ENCODE assay signal across 16 cellular contexts in the genomic region with DNA sequence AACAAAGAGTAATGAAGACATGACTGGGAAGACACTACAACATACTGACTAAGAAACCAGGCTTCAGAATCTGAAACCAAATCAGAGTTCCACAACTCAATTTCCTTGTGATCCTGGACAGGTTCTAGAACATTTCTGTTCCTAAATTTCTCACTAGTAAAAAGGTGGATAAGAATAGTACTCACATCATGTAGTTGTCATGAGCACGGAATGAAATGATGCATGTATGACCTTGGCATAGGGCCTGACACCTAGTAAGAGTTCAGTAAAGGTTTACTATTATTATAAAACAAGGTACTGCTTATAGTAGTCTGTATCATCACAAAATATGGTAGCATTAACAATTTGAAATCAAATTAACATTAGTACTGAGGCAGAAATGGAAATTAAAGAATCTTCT. TPM values are rescaled to one million over a fixed set of nuclear protein-coding genes. Genes with fewer than 3 reads are reported as not detected.
A peak's percentile ranks its signal among the peaks of the same experiment; 100 is the strongest.
DNase-seq lines count a peak whose midpoint lies in the region; ATAC-seq and TF ChIP-seq lines count a peak whose summit lies in the region.
"Had no signal": no experiment of that assay in that cellular context is flagged by ENCODE, and none has a peak within 500 bp of the region (broad histone marks: within the 10 kb centered on the region; RNA-seq: fewer than 3 reads in every experiment).

No MANE protein-coding gene starts in this region.

- intact Hi-C loops in heart left ventricle (cut with DNase I) (no loop called here), Right ventricle myocardium superior (cut with DNase I) (no loop called here), dorsolateral prefrontal cortex (cut with DNase I) (no loop called here)

- H3K4me3 ChIP-seq in heart left ventricle, result no peak overlapping the region
- H3K4me3 ChIP-seq in dorsolateral prefrontal cortex, result no peak overlapping the region
- H3K4me3 ChIP-seq: BLaER1, HAP-1 had no signal

- H3K27ac ChIP-seq in heart left ventricle (peak overlapping the region in 7 of 12 donors; percentile 16 to 63 (median 18)), dorsolateral prefrontal cortex (peak overlapping the region in 39 of 59 donors; percentile 0 to 96 (median 86))
- H3K27ac ChIP-seq: BLaER1 had no signal

- TF ChIP-seq CTCF in heart left ventricle (IDR thresholded peaks at IDR 0.05) (no peak), dorsolateral prefrontal cortex (IDR thresholded peaks at IDR 0.05 in 54 of 56, conservative IDR thresholded peaks at IDR 0.05 in 2 of 56; ENCODE audit: low read depth in 1 of 56, partially characterized antibody in 56 of 56) (no peak)

- H3K9me3 ChIP-seq in heart left ventricle, result no peaks in the 10 kb centered on the region
- H3K9me3 ChIP-seq: BLaER1, Caco-2 had no signal

- peak in 3 of 4 donors; percentile 21 to 52 (median 23) for ATAC-seq in heart left ventricle
- no peak for ATAC-seq in Right ventricle myocardium superior (ENCODE audit: poor library complexity)
- ATAC-seq in esophagus mucosa, result no peak
- ATAC-seq in HG02678 (IDR thresholded peaks at IDR 0.05; ENCODE audit: unreplicated experiment), result no peak
- ATAC-seq: HepG2 had no signal

- no peaks in the 10 kb centered on the region for H3K27me3 ChIP-seq in heart left ventricle
- no peaks in the 10 kb centered on the region for H3K27me3 ChIP-seq in dorsolateral prefrontal cortex
- H3K27me3 ChIP-seq: BLaER1 had no signal

- no peak for DNase-seq in heart left ventricle
- DNase-seq in Right ventricle myocardium superior, result no peak
- DNase-seq in dorsolateral prefrontal cortex, result no peak
- DNase-seq in lung microvascular endothelial cell (ENCODE audit: low read depth in 2 of 2), result peak; percentile 33 to 35
- no peak for DNase-seq in activated CD4-positive, CD25-positive, alpha-beta regulatory T cell treated with anti-CD3 and anti-CD28 coated beads, Interleukin-2, amount 50 U/mL, for 72 hours
- DNase-seq: 8988T; AML-193; Caco-2; CD8-positive, alpha-beta memory T cell; DND-41; GDM1 had no signal

- 33 to 60% (median 53%) methylated on average over 1 of the region's 1 CpG for WGBS in heart left ventricle, 4 donors

- no peak for TF ChIP-seq POLR2A in heart left ventricle (IDR thresholded peaks at IDR 0.05)

- peaks cover 7 to 65% (median 42%) of the 10 kb centered on the region in 12 donors for H3K4me1 ChIP-seq in heart left ventricle
- H3K4me1 ChIP-seq: BLaER1, Caco-2 had no signal

- no peaks in the 10 kb centered on the region for H3K36me3 ChIP-seq in heart left ventricle
- H3K36me3 ChIP-seq: BLaER1, HAP-1 had no signal

RNA-seq across cellular contexts. Expression of a gene that starts 19.9 kb away (rescaled TPM):
- total RNA-seq in heart left ventricle (10 to 100 TPM in 8 of 9 donors, 1 to 10 TPM in 1; 9.7 to 40.8 (median 17.0) TPM), Right ventricle myocardium superior (14.9 TPM), dorsolateral prefrontal cortex (100 to 1,000 TPM; 113 to 236 (median 152) TPM), lung microvascular endothelial cell (57.1 and 58.6 TPM in 2 replicates), esophagus mucosa (6.5 TPM)
- polyA plus RNA-seq in heart left ventricle, result 1 to 10 TPM; 5.1 to 5.8 TPM
- polyA plus RNA-seq: CD8-positive, alpha-beta memory T cell had no signal

RNA-seq across cellular contexts. Expression of a gene that starts 20.2 kb away (rescaled TPM):
- total RNA-seq in heart left ventricle (10 to 100 TPM; 10.3 to 26.5 (median 16.6) TPM), Right ventricle myocardium superior (12.6 TPM), dorsolateral prefrontal cortex (10 to 100 TPM; 14.7 to 33.1 (median 22.0) TPM), lung microvascular endothelial cell (34.9 and 45.3 TPM in 2 replicates), esophagus mucosa (17.0 TPM)
- 10 to 100 TPM; 10.6 to 12.2 TPM for polyA plus RNA-seq in heart left ventricle

Comparison
In these comparisons a context has a peak if more than half of its experiments do, and no peak if none do; other contexts are left out.
1. ATAC-seq: peak in heart left ventricle (3 of 4); none in Right ventricle myocardium superior (single experiment), esophagus mucosa (single experiment) and HG02678 (single experiment).
2. DNase-seq: peak in lung microvascular endothelial cell (2 of 2); none in heart left ventricle (0 of 5), Right ventricle myocardium superior (single experiment), dorsolateral prefrontal cortex (0 of 10) and activated CD4-positive, CD25-positive, alpha-beta regulatory T cell treated with anti-CD3 and anti-CD28 coated beads, Interleukin-2, amount 50 U/mL, for 72 hours (single experiment).